Comparison of ENCODE assay signal across 1 cellular context in the genomic region with DNA sequence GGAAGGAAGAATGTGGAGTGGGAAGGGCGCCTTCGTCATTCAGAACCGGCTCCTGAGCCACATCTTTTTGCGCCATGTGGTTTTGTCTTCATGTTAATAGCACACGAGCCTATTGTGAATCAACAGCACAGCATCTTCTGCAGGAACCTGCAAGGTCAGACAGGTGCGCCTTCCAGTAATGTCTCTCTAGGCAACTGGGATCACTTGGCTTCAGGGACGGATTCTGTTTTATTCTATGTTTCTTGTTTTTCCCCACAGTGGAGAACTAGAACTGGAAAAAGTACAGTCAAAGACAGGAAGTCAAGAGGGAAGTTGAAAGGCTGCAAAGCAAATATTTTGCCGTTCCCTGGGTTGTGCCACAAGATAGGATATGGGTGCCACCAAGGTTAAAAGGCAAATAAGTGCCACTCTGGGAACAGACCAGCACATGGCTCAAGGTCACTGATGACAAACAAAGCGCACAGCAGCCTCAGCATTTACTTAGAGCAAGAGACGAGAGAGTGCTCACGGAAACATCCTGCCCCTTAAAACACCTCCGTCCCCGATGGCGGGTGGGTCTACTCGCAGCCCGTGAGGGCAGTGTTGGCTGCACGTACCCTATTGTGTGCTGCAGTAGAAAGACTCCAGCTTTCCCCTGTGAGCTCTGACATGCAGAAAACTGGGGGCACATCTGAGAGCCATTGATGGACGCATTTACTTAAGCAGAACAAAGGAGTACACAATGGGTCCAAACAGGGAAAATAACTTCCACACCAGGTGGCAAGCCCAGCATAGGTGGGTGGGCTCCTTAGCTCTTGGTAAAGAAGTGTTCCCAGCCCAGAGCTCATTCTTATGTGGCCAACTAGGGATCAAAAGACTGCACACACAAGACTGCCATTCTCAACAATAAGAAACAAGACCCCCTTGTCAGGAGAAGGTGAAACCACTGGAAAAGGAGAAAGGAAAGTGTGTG.
A peak's percentile ranks its signal among the peaks of the same experiment; 100 is the strongest.
TF ChIP-seq lines count a peak whose summit lies in the region.

No MANE protein-coding gene starts in this region.

TF ChIP-seq in HepG2, 621 proteins besides CTCF, POLR2A, EP300 and RAD21 (continued from another document and continues in another):
- TF ChIP-seq, protein P1, sequence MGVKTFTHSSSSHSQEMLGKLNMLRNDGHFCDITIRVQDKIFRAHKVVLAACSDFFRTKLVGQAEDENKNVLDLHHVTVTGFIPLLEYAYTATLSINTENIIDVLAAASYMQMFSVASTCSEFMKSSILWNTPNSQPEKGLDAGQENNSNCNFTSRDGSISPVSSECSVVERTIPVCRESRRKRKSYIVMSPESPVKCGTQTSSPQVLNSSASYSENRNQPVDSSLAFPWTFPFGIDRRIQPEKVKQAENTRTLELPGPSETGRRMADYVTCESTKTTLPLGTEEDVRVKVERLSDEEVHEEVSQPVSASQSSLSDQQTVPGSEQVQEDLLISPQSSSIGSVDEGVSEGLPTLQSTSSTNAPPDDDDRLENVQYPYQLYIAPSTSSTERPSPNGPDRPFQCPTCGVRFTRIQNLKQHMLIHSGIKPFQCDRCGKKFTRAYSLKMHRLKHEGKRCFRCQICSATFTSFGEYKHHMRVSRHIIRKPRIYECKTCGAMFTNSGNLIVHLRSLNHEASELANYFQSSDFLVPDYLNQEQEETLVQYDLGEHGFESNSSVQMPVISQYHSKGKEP (CRISPR knock-in tag; IDR thresholded peaks at IDR 0.05) = no peak
- TF ChIP-seq ZNF547 (CRISPR knock-in tag; IDR thresholded peaks at IDR 0.05) = no peak
- TF ChIP-seq, protein P2, sequence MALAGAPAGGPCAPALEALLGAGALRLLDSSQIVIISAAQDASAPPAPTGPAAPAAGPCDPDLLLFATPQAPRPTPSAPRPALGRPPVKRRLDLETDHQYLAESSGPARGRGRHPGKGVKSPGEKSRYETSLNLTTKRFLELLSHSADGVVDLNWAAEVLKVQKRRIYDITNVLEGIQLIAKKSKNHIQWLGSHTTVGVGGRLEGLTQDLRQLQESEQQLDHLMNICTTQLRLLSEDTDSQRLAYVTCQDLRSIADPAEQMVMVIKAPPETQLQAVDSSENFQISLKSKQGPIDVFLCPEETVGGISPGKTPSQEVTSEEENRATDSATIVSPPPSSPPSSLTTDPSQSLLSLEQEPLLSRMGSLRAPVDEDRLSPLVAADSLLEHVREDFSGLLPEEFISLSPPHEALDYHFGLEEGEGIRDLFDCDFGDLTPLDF (CRISPR knock-in tag; IDR thresholded peaks at IDR 0.05) = no peak
- no peak for TF ChIP-seq ZMAT3 (CRISPR knock-in tag; conservative IDR thresholded peaks at IDR 0.05)
- no peak for TF ChIP-seq ATF7-NPFF (CRISPR knock-in tag; IDR thresholded peaks at IDR 0.05; ENCODE audit: low read depth)
- TF ChIP-seq ZNF451 (CRISPR knock-in tag; IDR thresholded peaks at IDR 0.05) = no peak
- TF ChIP-seq, protein P3, sequence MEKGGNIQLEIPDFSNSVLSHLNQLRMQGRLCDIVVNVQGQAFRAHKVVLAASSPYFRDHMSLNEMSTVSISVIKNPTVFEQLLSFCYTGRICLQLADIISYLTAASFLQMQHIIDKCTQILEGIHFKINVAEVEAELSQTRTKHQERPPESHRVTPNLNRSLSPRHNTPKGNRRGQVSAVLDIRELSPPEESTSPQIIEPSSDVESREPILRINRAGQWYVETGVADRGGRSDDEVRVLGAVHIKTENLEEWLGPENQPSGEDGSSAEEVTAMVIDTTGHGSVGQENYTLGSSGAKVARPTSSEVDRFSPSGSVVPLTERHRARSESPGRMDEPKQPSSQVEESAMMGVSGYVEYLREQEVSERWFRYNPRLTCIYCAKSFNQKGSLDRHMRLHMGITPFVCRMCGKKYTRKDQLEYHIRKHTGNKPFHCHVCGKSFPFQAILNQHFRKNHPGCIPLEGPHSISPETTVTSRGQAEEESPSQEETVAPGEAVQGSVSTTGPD (CRISPR knock-in tag; IDR thresholded peaks at IDR 0.05) = peak; percentile 95
- TF ChIP-seq SSRP1 (CRISPR knock-in tag; IDR thresholded peaks at IDR 0.05) = no peak
- TF ChIP-seq XBP1 (CRISPR knock-in tag; IDR thresholded peaks at IDR 0.05) = no peak
- TF ChIP-seq ELF1 (CRISPR knock-in tag; IDR thresholded peaks at IDR 0.05) = peak; percentile 30; the same call in 1 of the 2 replicates
- TF ChIP-seq ZFYVE20 (CRISPR knock-in tag; IDR thresholded peaks at IDR 0.05; ENCODE audit: borderline replicate concordance, low read depth) = no peak
- no peak for TF ChIP-seq ZNF484 (CRISPR knock-in tag; IDR thresholded peaks at IDR 0.05; ENCODE audit: borderline replicate concordance, low read depth)
- TF ChIP-seq DNMT3B (CRISPR knock-in tag; conservative IDR thresholded peaks at IDR 0.05) = no peak
- no peak for TF ChIP-seq KLF13 (CRISPR knock-in tag; IDR thresholded peaks at IDR 0.05)
- no peak for TF ChIP-seq NFE2L2 (IDR thresholded peaks at IDR 0.05; ENCODE audit: low read length)
- TF ChIP-seq ZNF432 (CRISPR knock-in tag; IDR thresholded peaks at IDR 0.05; ENCODE audit: borderline replicate concordance) = no peak
- TF ChIP-seq ZMYM2 (CRISPR knock-in tag; IDR thresholded peaks at IDR 0.05) = no peak
- TF ChIP-seq MIXL1 (CRISPR knock-in tag; IDR thresholded peaks at IDR 0.05) = no peak
- no peak for TF ChIP-seq ZNF781 (CRISPR knock-in tag; IDR thresholded peaks at IDR 0.05; ENCODE audit: borderline replicate concordance, not compliant biosample characterization)
- no peak; the same call in 1 of the 2 replicates for TF ChIP-seq ZNF234 (CRISPR knock-in tag; conservative IDR thresholded peaks at IDR 0.05)
- TF ChIP-seq, protein P4, sequence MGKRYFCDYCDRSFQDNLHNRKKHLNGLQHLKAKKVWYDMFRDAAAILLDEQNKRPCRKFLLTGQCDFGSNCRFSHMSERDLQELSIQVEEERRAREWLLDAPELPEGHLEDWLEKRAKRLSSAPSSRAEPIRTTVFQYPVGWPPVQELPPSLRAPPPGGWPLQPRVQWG (CRISPR knock-in tag; IDR thresholded peaks at IDR 0.05; ENCODE audit: borderline replicate concordance, low read depth) = no peak
- TF ChIP-seq EHMT2 (IDR thresholded peaks at IDR 0.05; ENCODE audit: borderline replicate concordance, low read depth, low read length) = no peak
- peak; percentile 74; the same call in 1 of the 2 replicates for TF ChIP-seq ZNF614 (CRISPR knock-in tag; IDR thresholded peaks at IDR 0.05; ENCODE audit: borderline replicate concordance)
- TF ChIP-seq SMARCC2 (IDR thresholded peaks at IDR 0.05) = no peak
- TF ChIP-seq, protein P5, sequence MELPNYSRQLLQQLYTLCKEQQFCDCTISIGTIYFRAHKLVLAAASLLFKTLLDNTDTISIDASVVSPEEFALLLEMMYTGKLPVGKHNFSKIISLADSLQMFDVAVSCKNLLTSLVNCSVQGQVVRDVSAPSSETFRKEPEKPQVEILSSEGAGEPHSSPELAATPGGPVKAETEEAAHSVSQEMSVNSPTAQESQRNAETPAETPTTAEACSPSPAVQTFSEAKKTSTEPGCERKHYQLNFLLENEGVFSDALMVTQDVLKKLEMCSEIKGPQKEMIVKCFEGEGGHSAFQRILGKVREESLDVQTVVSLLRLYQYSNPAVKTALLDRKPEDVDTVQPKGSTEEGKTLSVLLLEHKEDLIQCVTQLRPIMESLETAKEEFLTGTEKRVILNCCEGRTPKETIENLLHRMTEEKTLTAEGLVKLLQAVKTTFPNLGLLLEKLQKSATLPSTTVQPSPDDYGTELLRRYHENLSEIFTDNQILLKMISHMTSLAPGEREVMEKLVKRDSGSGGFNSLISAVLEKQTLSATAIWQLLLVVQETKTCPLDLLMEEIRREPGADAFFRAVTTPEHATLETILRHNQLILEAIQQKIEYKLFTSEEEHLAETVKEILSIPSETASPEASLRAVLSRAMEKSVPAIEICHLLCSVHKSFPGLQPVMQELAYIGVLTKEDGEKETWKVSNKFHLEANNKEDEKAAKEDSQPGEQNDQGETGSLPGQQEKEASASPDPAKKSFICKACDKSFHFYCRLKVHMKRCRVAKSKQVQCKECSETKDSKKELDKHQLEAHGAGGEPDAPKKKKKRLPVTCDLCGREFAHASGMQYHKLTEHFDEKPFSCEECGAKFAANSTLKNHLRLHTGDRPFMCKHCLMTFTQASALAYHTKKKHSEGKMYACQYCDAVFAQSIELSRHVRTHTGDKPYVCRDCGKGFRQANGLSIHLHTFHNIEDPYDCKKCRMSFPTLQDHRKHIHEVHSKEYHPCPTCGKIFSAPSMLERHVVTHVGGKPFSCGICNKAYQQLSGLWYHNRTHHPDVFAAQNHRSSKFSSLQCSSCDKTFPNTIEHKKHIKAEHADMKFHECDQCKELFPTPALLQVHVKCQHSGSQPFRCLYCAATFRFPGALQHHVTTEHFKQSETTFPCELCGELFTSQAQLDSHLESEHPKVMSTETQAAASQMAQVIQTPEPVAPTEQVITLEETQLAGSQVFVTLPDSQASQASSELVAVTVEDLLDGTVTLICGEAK (IDR thresholded peaks at IDR 0.05) = no peak
- TF ChIP-seq, protein P5 (CRISPR knock-in tag; IDR thresholded peaks at IDR 0.05) = no peak
- no peak for TF ChIP-seq HDAC6 (IDR thresholded peaks at IDR 0.05; ENCODE audit: low read depth, low read length)
- TF ChIP-seq ZNF672 (CRISPR knock-in tag; IDR thresholded peaks at IDR 0.05) = no peak
- TF ChIP-seq, protein P6, sequence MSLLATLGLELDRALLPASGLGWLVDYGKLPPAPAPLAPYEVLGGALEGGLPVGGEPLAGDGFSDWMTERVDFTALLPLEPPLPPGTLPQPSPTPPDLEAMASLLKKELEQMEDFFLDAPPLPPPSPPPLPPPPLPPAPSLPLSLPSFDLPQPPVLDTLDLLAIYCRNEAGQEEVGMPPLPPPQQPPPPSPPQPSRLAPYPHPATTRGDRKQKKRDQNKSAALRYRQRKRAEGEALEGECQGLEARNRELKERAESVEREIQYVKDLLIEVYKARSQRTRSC (CRISPR knock-in tag; IDR thresholded peaks at IDR 0.05; ENCODE audit: low read depth) = no peak; the same call in 1 of the 2 replicates
- TF ChIP-seq, protein P7, sequence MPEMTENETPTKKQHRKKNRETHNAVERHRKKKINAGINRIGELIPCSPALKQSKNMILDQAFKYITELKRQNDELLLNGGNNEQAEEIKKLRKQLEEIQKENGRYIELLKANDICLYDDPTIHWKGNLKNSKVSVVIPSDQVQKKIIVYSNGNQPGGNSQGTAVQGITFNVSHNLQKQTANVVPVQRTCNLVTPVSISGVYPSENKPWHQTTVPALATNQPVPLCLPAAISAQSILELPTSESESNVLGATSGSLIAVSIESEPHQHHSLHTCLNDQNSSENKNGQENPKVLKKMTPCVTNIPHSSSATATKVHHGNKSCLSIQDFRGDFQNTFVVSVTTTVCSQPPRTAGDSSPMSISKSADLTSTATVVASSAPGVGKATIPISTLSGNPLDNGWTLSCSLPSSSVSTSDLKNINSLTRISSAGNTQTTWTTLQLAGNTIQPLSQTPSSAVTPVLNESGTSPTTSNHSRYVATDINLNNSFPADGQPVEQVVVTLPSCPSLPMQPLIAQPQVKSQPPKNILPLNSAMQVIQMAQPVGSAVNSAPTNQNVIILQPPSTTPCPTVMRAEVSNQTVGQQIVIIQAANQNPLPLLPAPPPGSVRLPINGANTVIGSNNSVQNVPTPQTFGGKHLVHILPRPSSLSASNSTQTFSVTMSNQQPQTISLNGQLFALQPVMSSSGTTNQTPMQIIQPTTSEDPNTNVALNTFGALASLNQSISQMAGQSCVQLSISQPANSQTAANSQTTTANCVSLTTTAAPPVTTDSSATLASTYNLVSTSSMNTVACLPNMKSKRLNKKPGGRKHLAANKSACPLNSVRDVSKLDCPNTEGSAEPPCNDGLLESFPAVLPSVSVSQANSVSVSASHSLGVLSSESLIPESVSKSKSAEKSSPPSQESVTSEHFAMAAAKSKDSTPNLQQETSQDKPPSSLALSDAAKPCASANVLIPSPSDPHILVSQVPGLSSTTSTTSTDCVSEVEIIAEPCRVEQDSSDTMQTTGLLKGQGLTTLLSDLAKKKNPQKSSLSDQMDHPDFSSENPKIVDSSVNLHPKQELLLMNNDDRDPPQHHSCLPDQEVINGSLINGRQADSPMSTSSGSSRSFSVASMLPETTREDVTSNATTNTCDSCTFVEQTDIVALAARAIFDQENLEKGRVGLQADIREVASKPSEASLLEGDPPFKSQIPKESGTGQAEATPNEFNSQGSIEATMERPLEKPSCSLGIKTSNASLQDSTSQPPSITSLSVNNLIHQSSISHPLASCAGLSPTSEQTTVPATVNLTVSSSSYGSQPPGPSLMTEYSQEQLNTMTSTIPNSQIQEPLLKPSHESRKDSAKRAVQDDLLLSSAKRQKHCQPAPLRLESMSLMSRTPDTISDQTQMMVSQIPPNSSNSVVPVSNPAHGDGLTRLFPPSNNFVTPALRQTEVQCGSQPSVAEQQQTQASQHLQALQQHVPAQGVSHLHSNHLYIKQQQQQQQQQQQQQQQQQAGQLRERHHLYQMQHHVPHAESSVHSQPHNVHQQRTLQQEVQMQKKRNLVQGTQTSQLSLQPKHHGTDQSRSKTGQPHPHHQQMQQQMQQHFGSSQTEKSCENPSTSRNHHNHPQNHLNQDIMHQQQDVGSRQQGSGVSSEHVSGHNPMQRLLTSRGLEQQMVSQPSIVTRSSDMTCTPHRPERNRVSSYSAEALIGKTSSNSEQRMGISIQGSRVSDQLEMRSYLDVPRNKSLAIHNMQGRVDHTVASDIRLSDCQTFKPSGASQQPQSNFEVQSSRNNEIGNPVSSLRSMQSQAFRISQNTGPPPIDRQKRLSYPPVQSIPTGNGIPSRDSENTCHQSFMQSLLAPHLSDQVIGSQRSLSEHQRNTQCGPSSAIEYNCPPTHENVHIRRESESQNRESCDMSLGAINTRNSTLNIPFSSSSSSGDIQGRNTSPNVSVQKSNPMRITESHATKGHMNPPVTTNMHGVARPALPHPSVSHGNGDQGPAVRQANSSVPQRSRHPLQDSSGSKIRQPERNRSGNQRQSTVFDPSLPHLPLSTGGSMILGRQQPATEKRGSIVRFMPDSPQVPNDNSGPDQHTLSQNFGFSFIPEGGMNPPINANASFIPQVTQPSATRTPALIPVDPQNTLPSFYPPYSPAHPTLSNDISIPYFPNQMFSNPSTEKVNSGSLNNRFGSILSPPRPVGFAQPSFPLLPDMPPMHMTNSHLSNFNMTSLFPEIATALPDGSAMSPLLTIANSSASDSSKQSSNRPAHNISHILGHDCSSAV (CRISPR knock-in tag; IDR thresholded peaks at IDR 0.05; ENCODE audit: borderline replicate concordance) = no peak
- TF ChIP-seq MAFG (CRISPR knock-in tag; IDR thresholded peaks at IDR 0.05) = no peak
